ENCODE assay signal across 29 cellular contexts in genomic region chr10:77121829-77122228, GRCh38.
"Had no signal": no experiment of that assay in that cellular context is flagged by ENCODE, and none has a peak within 500 bp of the region (broad histone marks: within the 10 kb centered on the region; RNA-seq: fewer than 3 reads in every experiment).

No MANE protein-coding gene starts in this region.

- H3K9me3 Mint-ChIP-seq: immature natural killer cell; mesothelial cell of epicardium; natural killer cell treated with Interleukin-12 subunit alpha and Interleukin-12 subunit beta and Interleukin-15 and Interleukin-18, amount 100 ng/mL, for 72 hours; stimulated activated effector memory CD8-positive, alpha-beta T cell treated with anti-CD3 and anti-CD28 coated beads, Interleukin-12 subunit alpha, Interleukin-12 subunit beta, amount 100 ng/mL, for 72 hours; stimulated activated naive CD8-positive, alpha-beta T cell treated with anti-CD3 and anti-CD28 coated beads, Interleukin-15, Interleukin-2, amounts not matched to agents 100 ng/mL and 50 ng/mL, for 24 hours; type B pancreatic cell had no signal

- H3K27me3 ChIP-seq: left lung, ovary, tibial artery, uterus had no signal

- H3K27ac Mint-ChIP-seq: immature natural killer cell; mesothelial cell of epicardium; naive thymus-derived CD4-positive, alpha-beta T cell; natural killer cell treated with Interleukin-12 subunit alpha and Interleukin-12 subunit beta and Interleukin-15 and Interleukin-18, amount 100 ng/mL, for 72 hours; progenitor cell of endocrine pancreas; stimulated activated effector memory CD8-positive, alpha-beta T cell treated with anti-CD3 and anti-CD28 coated beads, Interleukin-12 subunit alpha, Interleukin-12 subunit beta, amount 100 ng/mL, for 72 hours; stimulated activated naive CD8-positive, alpha-beta T cell treated with anti-CD3 and anti-CD28 coated beads, Interleukin-15, Interleukin-2, amounts not matched to agents 100 ng/mL and 50 ng/mL, for 24 hours; type B pancreatic cell had no signal

- H3K9me3 ChIP-seq: left lung, lower lobe of right lung, ovary, suprapubic skin, thoracic aorta, tibial artery, uterus had no signal

- DNase-seq: hypothalamus; immature natural killer cell; kidney; left colon; left lung; lower lobe of right lung; mammary epithelial cell; mesendoderm; naive thymus-derived CD4-positive, alpha-beta T cell; ovary; retina; right cardiac atrium; stimulated activated CD4-positive, alpha-beta T cell treated with anti-CD3 and anti-CD28 coated beads, Interleukin-12 subunit alpha, Interleukin-12 subunit beta, amount 100 ng/mL, for 4 hours; stimulated activated CD4-positive, alpha-beta T cell treated with anti-CD3 and anti-CD28 coated beads, Interleukin-15, amount 100 ng/mL, for 24 hours; stimulated activated CD4-positive, alpha-beta T cell treated with anti-CD3 and anti-CD28 coated beads, Interleukin-2, amount 100 ng/mL, for 24 hours; stimulated activated CD4-positive, alpha-beta T cell treated with anti-CD3 and anti-CD28 coated beads, Interleukin-4, amount 100 ng/mL, for 1 hour; stimulated activated naive CD4-positive, alpha-beta T cell; tibial artery; uterus had no signal

- H3K27ac ChIP-seq: left lung, lower lobe of right lung, ovary, skin epidermis, suprapubic skin, thoracic aorta, tibial artery had no signal

- H3K36me3 ChIP-seq: left lung, lower lobe of right lung, ovary, suprapubic skin, thoracic aorta, uterus had no signal

- H3K4me3 ChIP-seq: left lung, lower lobe of right lung, ovary, skin epidermis, suprapubic skin, thoracic aorta, tibial artery, uterus had no signal

- H3K4me3 Mint-ChIP-seq: immature natural killer cell; mesothelial cell of epicardium; naive thymus-derived CD4-positive, alpha-beta T cell; natural killer cell treated with Interleukin-12 subunit alpha and Interleukin-12 subunit beta and Interleukin-15 and Interleukin-18, amount 100 ng/mL, for 72 hours; stimulated activated effector memory CD8-positive, alpha-beta T cell treated with anti-CD3 and anti-CD28 coated beads, Interleukin-12 subunit alpha, Interleukin-12 subunit beta, amount 100 ng/mL, for 72 hours; stimulated activated naive CD8-positive, alpha-beta T cell treated with anti-CD3 and anti-CD28 coated beads, Interleukin-15, Interleukin-2, amounts not matched to agents 100 ng/mL and 50 ng/mL, for 24 hours; type B pancreatic cell had no signal

- ATAC-seq: left colon; left lung; lower lobe of right lung; naive thymus-derived CD4-positive, alpha-beta T cell; natural killer cell treated with Interleukin-12 subunit alpha and Interleukin-12 subunit beta and Interleukin-15 and Interleukin-18, amount 100 ng/mL, for 72 hours; right cardiac atrium; sciatic nerve; stimulated activated effector memory CD8-positive, alpha-beta T cell treated with anti-CD3 and anti-CD28 coated beads, Interleukin-12 subunit alpha, Interleukin-12 subunit beta, amount 100 ng/mL, for 72 hours had no signal

- H3K36me3 Mint-ChIP-seq: immature natural killer cell; mesothelial cell of epicardium; naive thymus-derived CD4-positive, alpha-beta T cell; natural killer cell treated with Interleukin-12 subunit alpha and Interleukin-12 subunit beta and Interleukin-15 and Interleukin-18, amount 100 ng/mL, for 72 hours; stimulated activated effector memory CD8-positive, alpha-beta T cell treated with anti-CD3 and anti-CD28 coated beads, Interleukin-12 subunit alpha, Interleukin-12 subunit beta, amount 100 ng/mL, for 72 hours; type B pancreatic cell had no signal

- H3K4me1 Mint-ChIP-seq: stimulated activated effector memory CD8-positive, alpha-beta T cell treated with anti-CD3 and anti-CD28 coated beads, Interleukin-12 subunit alpha, Interleukin-12 subunit beta, amount 100 ng/mL, for 72 hours had no signal

- H3K4me1 ChIP-seq: left lung, lower lobe of right lung, suprapubic skin had no signal
